Comparison of ENCODE assay signal across 8 cellular contexts in genomic region chr10:73940634-73941221, GRCh38. TPM values are rescaled to one million over a fixed set of nuclear protein-coding genes. Genes with fewer than 3 reads are reported as not detected.
DNase-seq lines count a peak whose midpoint lies in the region; ATAC-seq, FAIRE-seq and TF ChIP-seq lines count a peak whose summit lies in the region.

No MANE protein-coding gene starts in this region.

- no peaks in the 10 kb centered on the region for H3K27me3 ChIP-seq in CD4-positive, alpha-beta memory T cell (ENCODE audit: insufficient read depth, low read length)
- H3K27me3 ChIP-seq in MG63: no peaks in the 10 kb centered on the region
- no peaks in the 10 kb centered on the region for H3K27me3 ChIP-seq in mammary epithelial cell (ENCODE audit: insufficient read depth, low read length)
- no peaks in the 10 kb centered on the region for H3K27me3 ChIP-seq in keratinocyte (ENCODE audit: control insufficient read depth, extremely low read depth, insufficient read depth, low read length)

- H3K27ac Mint-ChIP-seq in CD4-positive, alpha-beta memory T cell: peak overlapping the region in 5 of 7 donors; percentile 37 to 82 (median 74)
- peak overlapping the region; percentile 46 for H3K27ac Mint-ChIP-seq in activated B cell treated with CpG ODN at 0.5 μM for 24 hours

- dilution Hi-C loops in mammary epithelial cell (cut with HindIII; ENCODE audit: low sequenced_read_pairs) (no loop called here), keratinocyte (cut with MboI; ENCODE audit: extremely low pct_ligation_motif_present, low sequenced_read_pairs) (no loop called here)

- CTCF ChIA-PET in CD4-positive, alpha-beta memory T cell (lab: Charles Lee; ENCODE audit: partially characterized antibody): interaction anchor here (0.8 to 19.8 kb wide), 67 partner anchors 8 to 190 kb away, joined by 3 to 726 read pairs (median 7); partner anchors contain the start of genes PLAU and VCL
- CTCF ChIA-PET in activated B cell treated with CpG ODN at 0.5 μM for 24 hours (lab: Charles Lee): interaction anchor here (0.6 to 8.0 kb wide), 31 partner anchors 8 to 185 kb away, joined by 3 to 181 read pairs (median 5); no protein-coding TSS in a partner anchor
- CTCF ChIA-PET in mammary epithelial cell (lab: Charles Lee; ENCODE audit: low non-redundant PET): interaction anchor here (0.5 to 1.2 kb wide), 6 partner anchors 41 to 1942 kb away, joined by 3 to 10 read pairs (median 4); no protein-coding TSS in a partner anchor

- FAIRE-seq in keratinocyte (lab: Jason Lieb, UNC): no peak

- H3K4me1 Mint-ChIP-seq in CD4-positive, alpha-beta memory T cell: peaks cover 6 to 9% (median 8%) of the 10 kb centered on the region in 4 donors
- H3K4me1 Mint-ChIP-seq in activated B cell treated with CpG ODN at 0.5 μM for 24 hours: peaks cover 4% of the 10 kb centered on the region

- in situ Hi-C loops in mammary epithelial cell (cut with MboI; ENCODE audit: low sequenced_read_pairs in 2 of 2): no loop called here

- intact Hi-C loops in CD4-positive, alpha-beta memory T cell (cut with micrococcal nuclease): loop anchor here (1.0 to 2.0 kb wide), 4 partner anchors 54 to 141 kb away; no protein-coding TSS in a partner anchor
- intact Hi-C loops in activated B cell treated with CpG ODN at 0.5 μM for 24 hours (cut with micrococcal nuclease) (loop anchor here (1.0 to 5.0 kb wide), 5 partner anchors 54 to 413 kb away; no protein-coding TSS in a partner anchor), mammary epithelial cell (cut with micrococcal nuclease) (loop anchor here (1.0 to 2.0 kb wide), 4 partner anchors 31 to 140 kb away; no protein-coding TSS in a partner anchor)

- no peaks in the 10 kb centered on the region for H3K9me3 ChIP-seq in CD4-positive, alpha-beta memory T cell (ENCODE audit: control insufficient read depth in 1 of 2, low read length in 2 of 2)
- 0 out of 2 replicates have a peak, but pooled peaks cover 2% of the 10 kb centered on the region for H3K9me3 ChIP-seq in MG63
- H3K9me3 ChIP-seq in mammary epithelial cell (replicated peaks; ENCODE audit: insufficient read depth, low read length): no peaks in the 10 kb centered on the region
- no peaks in the 10 kb centered on the region for H3K9me3 ChIP-seq in keratinocyte (ENCODE audit: control insufficient read depth, low read depth, low read length)

- DNase-seq in CD4-positive, alpha-beta memory T cell: peak; percentile 78 to 85 (median 79)
- DNase-seq in MG63: peak; percentile 83
- DNase-seq in activated B cell treated with CpG ODN at 0.5 μM for 24 hours: peak; percentile 84
- peak; percentile 51 for DNase-seq in mammary epithelial cell
- no peak for DNase-seq in keratinocyte (ENCODE audit: low read depth, low spot score)
- DNase-seq in stimulated activated CD4-positive, alpha-beta T cell treated with anti-CD3 and anti-CD28 coated beads, Interleukin-15, amount 100 ng/mL, for 1 hour (ENCODE audit: low read depth in 1 of 2, low spot score in 1 of 2): peak; percentile 77 to 80
- DNase-seq in NCI-H510A (lab: John Stamatoyannopoulos, UW): no peak

- no peak overlapping the region for H3K4me3 ChIP-seq in CD4-positive, alpha-beta memory T cell (ENCODE audit: low read length in 2 of 2)
- no peak overlapping the region; the same call in 1 of the 2 replicates for H3K4me3 ChIP-seq in MG63
- H3K4me3 ChIP-seq in mammary epithelial cell (replicated peaks in 1 of 3; ENCODE audit: insufficient read depth in 1 of 3, low read depth in 2 of 3, low read length in 3 of 3): no peak overlapping the region
- peak overlapping the region in 1 of 3 experiments; percentile 11 for H3K4me3 ChIP-seq in keratinocyte (ENCODE audit: control insufficient read depth in 2 of 3, extremely low read depth in 1 of 3, insufficient read depth in 2 of 3, low read depth in 1 of 3, low read length in 3 of 3)

- no peaks in the 10 kb centered on the region for H3K36me3 ChIP-seq in CD4-positive, alpha-beta memory T cell (ENCODE audit: insufficient read depth, low read length)
- H3K36me3 ChIP-seq in MG63 (no peaks in the 10 kb centered on the region), mammary epithelial cell (ENCODE audit: insufficient read depth, low read length) (no peaks in the 10 kb centered on the region), keratinocyte (ENCODE audit: control insufficient read depth in 2 of 2, extremely low read depth in 1 of 2, insufficient read depth in 2 of 2, low read length in 2 of 2) (no peaks in the 10 kb centered on the region)

- H3K4me1 ChIP-seq in CD4-positive, alpha-beta memory T cell (ENCODE audit: insufficient read depth, low read length): peaks cover 10% of the 10 kb centered on the region
- H3K4me1 ChIP-seq in mammary epithelial cell (ENCODE audit: insufficient read depth, low read length) (peaks cover 21% of the 10 kb centered on the region), keratinocyte (ENCODE audit: control insufficient read depth, extremely low read depth, insufficient read depth, low read length) (peaks cover 31% of the 10 kb centered on the region)

- no peak overlapping the region for H3K27ac ChIP-seq in CD4-positive, alpha-beta memory T cell (ENCODE audit: low read depth, low read length)
- H3K27ac ChIP-seq in mammary epithelial cell (ENCODE audit: insufficient read depth, low read depth, low read length) (peak overlapping the region; percentile 55), keratinocyte (ENCODE audit: control insufficient read depth, insufficient read depth, low read length) (peak overlapping the region; percentile 50)

- H3K79me2 ChIP-seq in mammary epithelial cell (ENCODE audit: insufficient read depth, low read length) (no peaks in the 10 kb centered on the region), keratinocyte (ENCODE audit: control insufficient read depth, insufficient read depth, low read length) (no peaks in the 10 kb centered on the region)

- peak overlapping the region; percentile 91 for H2AFZ ChIP-seq in mammary epithelial cell (ENCODE audit: low read depth, low read length)
- peak overlapping the region; percentile 92 for H2AFZ ChIP-seq in keratinocyte (ENCODE audit: control insufficient read depth, low read length)

- no peaks in the 10 kb centered on the region for H4K20me1 ChIP-seq in mammary epithelial cell (ENCODE audit: insufficient read depth, low read length)
- no peaks in the 10 kb centered on the region for H4K20me1 ChIP-seq in keratinocyte (ENCODE audit: control insufficient read depth, extremely low read depth, insufficient read depth, low read length)

- no peak overlapping the region for H3K9ac ChIP-seq in mammary epithelial cell (ENCODE audit: insufficient read depth, low read length)
- peak overlapping the region; percentile 58 for H3K9ac ChIP-seq in keratinocyte (ENCODE audit: control insufficient read depth, extremely low read depth, insufficient read depth, low read length)

- BruUV-seq in mammary epithelial cell (replicated peaks; lab: Mats Ljungman, UMichigan): no TSS peak

- H3K9me3 Mint-ChIP-seq in CD4-positive, alpha-beta memory T cell: no peaks in the 10 kb centered on the region
- no peaks in the 10 kb centered on the region for H3K9me3 Mint-ChIP-seq in activated B cell treated with CpG ODN at 0.5 μM for 24 hours

- 6% methylated on average over 18 of the region's 28 CpGs for WGBS in mammary epithelial cell (ENCODE audit: low coverage, missing lambda C conversion rate)

- POLR2A ChIA-PET in CD4-positive, alpha-beta memory T cell (lab: Charles Lee; ENCODE audit: partially characterized antibody): interaction anchor here (0.7 to 4.1 kb wide), 17 partner anchors 9 to 294 kb away, joined by 3 to 29 read pairs (median 4); partner anchors contain the start of genes CAMK2G, PLAU and VCL
- POLR2A ChIA-PET in activated B cell treated with CpG ODN at 0.5 μM for 24 hours (lab: Charles Lee): interaction anchor here (0.7 to 1.2 kb wide), 4 partner anchors 21 to 163 kb away, joined by 3 to 4 read pairs (median 3); no protein-coding TSS in a partner anchor

- H3K4me2 ChIP-seq in mammary epithelial cell (ENCODE audit: insufficient read depth, low read depth, low read length): peak overlapping the region; percentile 40
- peak overlapping the region; percentile 52 for H3K4me2 ChIP-seq in keratinocyte (ENCODE audit: control insufficient read depth, extremely low read depth, insufficient read depth, low read depth, low read length)

- no peaks in the 10 kb centered on the region for H3K36me3 Mint-ChIP-seq in CD4-positive, alpha-beta memory T cell
- H3K36me3 Mint-ChIP-seq in activated B cell treated with CpG ODN at 0.5 μM for 24 hours (ENCODE audit: low read depth): no peaks in the 10 kb centered on the region

- peaks cover 0 to 2% of the 10 kb centered on the region in 2 donors for H3K27me3 Mint-ChIP-seq in CD4-positive, alpha-beta memory T cell
- peaks cover 2% of the 10 kb centered on the region for H3K27me3 Mint-ChIP-seq in activated B cell treated with CpG ODN at 0.5 μM for 24 hours

- no peaks in the 10 kb centered on the region for H3K9me1 ChIP-seq in keratinocyte (ENCODE audit: control insufficient read depth, extremely low read depth, insufficient read depth, low read length)

- ATAC-seq in GM21423 (IDR thresholded peaks at IDR 0.05; ENCODE audit: unreplicated experiment) (peak; percentile 70), activated B cell treated with CpG ODN at 0.5 μM for 24 hours (ENCODE audit: low read depth) (peak; percentile 100)

- TF ChIP-seq CTCF in activated B cell treated with CpG ODN at 0.5 μM for 24 hours (IDR thresholded peaks at IDR 0.05): no peak
- TF ChIP-seq CTCF in mammary epithelial cell (conservative IDR thresholded peaks at IDR 0.05 in 1 of 2, IDR thresholded peaks at IDR 0.05 in 1 of 2; ENCODE audit: extremely low read depth in 1 of 2, insufficient read depth in 1 of 2, low read depth in 1 of 2, low read length in 2 of 2): peak; percentile 68 to 98
- TF ChIP-seq CTCF in keratinocyte (optimal IDR thresholded peaks at IDR 0.05 in 1 of 3, IDR thresholded peaks at IDR 0.05 in 1 of 3, conservative IDR thresholded peaks at IDR 0.05 in 1 of 3; ENCODE audit: extremely low read depth in 1 of 3, insufficient read depth in 2 of 3, low read length in 3 of 3): peak; percentile 84 to 99 (median 90)

- peak overlapping the region in 7 of 8 donors; percentile 49 to 79 (median 66) for H3K4me3 Mint-ChIP-seq in CD4-positive, alpha-beta memory T cell
- H3K4me3 Mint-ChIP-seq in activated B cell treated with CpG ODN at 0.5 μM for 24 hours: peak overlapping the region; percentile 64

RNA-seq across cellular contexts. Expression of gene PLAU, which starts 29.8 kb away (rescaled TPM):
- total RNA-seq in CD4-positive, alpha-beta memory T cell: under 1 TPM; 0.64 to 0.91 TPM
- not detected for polyA plus RNA-seq in CD4-positive, alpha-beta memory T cell
- 169 and 219 TPM in 2 replicates for total RNA-seq in MG63 (2014; rRNA removed; shearing (Covaris generic); ENCODE audit: low replicate concordance)
- total RNA-seq in activated B cell treated with CpG ODN at 0.5 μM for 24 hours (0.10 TPM in 1 of 2 replicates, not detected in the other), mammary epithelial cell (100 to 1,000 TPM in 1 of 2 donors, 10 to 100 TPM in 1; 85.7 to 712 TPM)
- polyA plus RNA-seq in mammary epithelial cell (269 TPM), keratinocyte (201 to 814 TPM (median 262 TPM) in 3 replicates)
- polyA minus RNA-seq in mammary epithelial cell (274 TPM), keratinocyte (168 to 577 TPM (median 210 TPM) in 3 replicates)
- 59.9 TPM for polyA plus RNA-seq in keratinocyte (2011; ENCODE audit: low read depth)
- 297 TPM in 2 replicates for polyA plus RNA-seq in keratinocyte (2011; cell fraction: cytosol; rRNA removed)
- polyA plus RNA-seq in keratinocyte (2011; cell fraction: nucleus; rRNA removed): 1,104 and 1,132 TPM in 2 replicates
- 156 and 573 TPM in 2 replicates for polyA plus RNA-seq in keratinocyte (2012; ENCODE audit: low replicate concordance)
- polyA minus RNA-seq in keratinocyte (2011; cell fraction: cytosol; rRNA and poly(A)+ RNA removed): 183 TPM
- polyA minus RNA-seq in keratinocyte (2011; cell fraction: nucleus; rRNA and poly(A)+ RNA removed): 350 and 521 TPM in 2 replicates

RNA-seq across cellular contexts. Expression of gene VCL, which starts 57.2 kb away (rescaled TPM):
- 10 to 100 TPM; 29.6 TPM for total RNA-seq in CD4-positive, alpha-beta memory T cell
- polyA plus RNA-seq in CD4-positive, alpha-beta memory T cell: 10 to 100 TPM; 48.2 to 60.3 TPM
- 109 and 112 TPM in 2 replicates for total RNA-seq in MG63 (2014; rRNA removed; shearing (Covaris generic); ENCODE audit: low replicate concordance)
- total RNA-seq in activated B cell treated with CpG ODN at 0.5 μM for 24 hours: 21.3 and 25.8 TPM in 2 replicates
- 100 to 1,000 TPM; 136 to 172 TPM for total RNA-seq in mammary epithelial cell
- 70.9 TPM for polyA plus RNA-seq in mammary epithelial cell
- 222 TPM for polyA minus RNA-seq in mammary epithelial cell
- polyA plus RNA-seq in keratinocyte: 92.1 to 106 TPM (median 102 TPM) in 3 replicates
- polyA plus RNA-seq in keratinocyte (2011; ENCODE audit: low read depth): 27.2 TPM
- polyA plus RNA-seq in keratinocyte (2011; cell fraction: cytosol; rRNA removed): 31.6 and 47.9 TPM in 2 replicates
- 238 and 259 TPM in 2 replicates for polyA plus RNA-seq in keratinocyte (2011; cell fraction: nucleus; rRNA removed)
- polyA plus RNA-seq in keratinocyte (2012; ENCODE audit: low replicate concordance): 19.1 and 101 TPM in 2 replicates
- polyA minus RNA-seq in keratinocyte: 77.4 to 161 TPM (median 129 TPM) in 3 replicates
- polyA minus RNA-seq in keratinocyte (2011; cell fraction: cytosol; rRNA and poly(A)+ RNA removed): 78.3 TPM
- polyA minus RNA-seq in keratinocyte (2011; cell fraction: nucleus; rRNA and poly(A)+ RNA removed): 257 and 336 TPM in 2 replicates

Comparison
In these comparisons a context has a peak if more than half of its experiments do, and no peak if none do; other contexts are left out.
1. DNase-seq: peak in CD4-positive, alpha-beta memory T cell (5 of 5), MG63 (single experiment), activated B cell treated with CpG ODN at 0.5 μM for 24 hours (single experiment), mammary epithelial cell (single experiment) and stimulated activated CD4-positive, alpha-beta T cell treated with anti-CD3 and anti-CD28 coated beads, Interleukin-15, amount 100 ng/mL, for 1 hour (2 of 2); none in keratinocyte (single experiment) and NCI-H510A (single experiment).
2. RNA of gene PLAU, which starts 29.8 kb away (total RNA-seq): 85.7 to 712 TPM in mammary epithelial cell and 169 to 219 TPM in MG63; 0.64 to 0.91 TPM in CD4-positive, alpha-beta memory T cell and 0.10 TPM in activated B cell treated with CpG ODN at 0.5 μM for 24 hours; every median in the first group is over 10 times any median in the second.